Comparison of ENCODE assay signal across 7 cellular contexts in genomic region chr3:197224034-197224444, GRCh38.
DNase-seq lines count a peak whose midpoint lies in the region; ATAC-seq and TF ChIP-seq lines count a peak whose summit lies in the region.

No MANE protein-coding gene starts in this region.

- H2BK5ac ChIP-seq in IMR-90 (ENCODE audit: low read depth, low read length, poor library complexity, severe bottlenecking): no peak overlapping the region

- no peak overlapping the region for H2BK120ac ChIP-seq in IMR-90 (ENCODE audit: low read depth, low read length)

- H3K9me2 ChIP-seq in DOHH2 (replicated peaks; ENCODE audit: control insufficient read depth, low read length) (no peaks in the 10 kb centered on the region), neural cell (ENCODE audit: insufficient read depth, low read length) (no peaks in the 10 kb centered on the region)

- no peak overlapping the region for H3K4me3 ChIP-seq in DOHH2 (ENCODE audit: low read length)
- H3K4me3 ChIP-seq in IMR-90 (ENCODE audit: insufficient read depth, low read depth, low read length): no peak overlapping the region
- no peak overlapping the region for H3K4me3 ChIP-seq in Peyer's patch
- H3K4me3 ChIP-seq in neural cell (ENCODE audit: low read length): peak overlapping the region; percentile 64

- H3K9ac ChIP-seq in IMR-90 (ENCODE audit: low read depth, low read length) (no peak overlapping the region), neural cell (ENCODE audit: low read length) (no peak overlapping the region)

- H3K4me1 ChIP-seq in DOHH2 (ENCODE audit: control insufficient read depth, low read length): 0 out of 2 replicates have a peak, but pooled peaks cover 2% of the 10 kb centered on the region
- H3K4me1 ChIP-seq in IMR-90 (ENCODE audit: control insufficient read depth, insufficient read depth, low read length): peaks cover 2% of the 10 kb centered on the region
- peaks cover 0 to 23% (median 0%) of the 10 kb centered on the region in 4 donors for H3K4me1 ChIP-seq in Peyer's patch

- dilution Hi-C loops in IMR-90 (cut with HindIII; ENCODE audit: low sequenced_read_pairs, unreplicated experiment): no loop called here

- H2AFZ ChIP-seq in IMR-90 (replicated peaks; ENCODE audit: low read length, poor library complexity) (no peak overlapping the region), neural cell (ENCODE audit: low read depth, low read length) (no peak overlapping the region)

- no peak overlapping the region for H4K8ac ChIP-seq in IMR-90 (ENCODE audit: low read depth in 2 of 2, low read length in 2 of 2)

- no peak overlapping the region for H3K27ac ChIP-seq in DOHH2 (ENCODE audit: low read depth, low read length)
- no peak overlapping the region for H3K27ac ChIP-seq in IMR-90 (ENCODE audit: insufficient read depth, low read length)
- H3K27ac ChIP-seq in Peyer's patch: no peak overlapping the region
- no peak overlapping the region for H3K27ac ChIP-seq in neural cell (ENCODE audit: low read length)

- DNase-seq in IMR-90: peak; percentile 67
- no peak for DNase-seq in Peyer's patch

- TF ChIP-seq POLR2A in IMR-90 (IDR thresholded peaks at IDR 0.05; ENCODE audit: low read depth, low read length) (0 out of 2 replicates have a peak, but pooled peaks have one; percentile 23), Peyer's patch (IDR thresholded peaks at IDR 0.05) (no peak)

- H3K23ac ChIP-seq in IMR-90 (ENCODE audit: low read depth, low read length): no peak overlapping the region

- H3K36me3 ChIP-seq in DOHH2 (ENCODE audit: control insufficient read depth, low read length) (no peaks in the 10 kb centered on the region), IMR-90 (ENCODE audit: control insufficient read depth, insufficient read depth, low read length) (peaks cover 2% of the 10 kb centered on the region; the same call in 1 of the 2 replicates), Peyer's patch (no peaks in the 10 kb centered on the region), neural cell (ENCODE audit: insufficient read depth, low read length) (no peaks in the 10 kb centered on the region)

- peaks cover 12% of the 10 kb centered on the region; the same call in 1 of the 2 replicates for H4K20me1 ChIP-seq in DOHH2 (ENCODE audit: control insufficient read depth, insufficient read depth, low read depth, low read length)
- H4K20me1 ChIP-seq in IMR-90 (ENCODE audit: insufficient read depth, low read length): peaks cover 38% of the 10 kb centered on the region
- no peaks in the 10 kb centered on the region for H4K20me1 ChIP-seq in neural cell (ENCODE audit: insufficient read depth)

- TF ChIP-seq RAD21 in IMR-90 (IDR thresholded peaks at IDR 0.05; ENCODE audit: low read length) (peak; percentile 78), neural cell (conservative IDR thresholded peaks at IDR 0.05) (peak; percentile 82)

- H2BK20ac ChIP-seq in IMR-90 (ENCODE audit: low read depth, low read length): no peak overlapping the region

- H3K9me1 ChIP-seq in IMR-90 (ENCODE audit: insufficient read depth, low read length): peaks cover 3% of the 10 kb centered on the region; the same call in 1 of the 2 replicates

- TF ChIP-seq CTCF in DOHH2 (IDR thresholded peaks at IDR 0.05; ENCODE audit: low read depth, low read length, poor library complexity, severe bottlenecking): peak; percentile 59
- peak; percentile 65 for TF ChIP-seq CTCF in IMR-90 (conservative IDR thresholded peaks at IDR 0.05; ENCODE audit: low read depth, low read length)
- TF ChIP-seq CTCF in Peyer's patch (IDR thresholded peaks at IDR 0.05): peak in 5 of 6 experiments; percentile 22 to 74 (median 69)
- peak; percentile 80 for TF ChIP-seq CTCF in neural cell (IDR thresholded peaks at IDR 0.05; ENCODE audit: poor library complexity, severe bottlenecking)

- no peak overlapping the region for H3K56ac ChIP-seq in IMR-90 (ENCODE audit: extremely low read depth, insufficient read depth, low read length)

- H3K79me1 ChIP-seq in IMR-90 (ENCODE audit: low read depth in 1 of 2, low read length in 2 of 2): peaks cover 6 to 49% of the 10 kb centered on the region in 2 experiments; a peak in 2 of 4 replicates

- H3K18ac ChIP-seq in IMR-90 (ENCODE audit: low read depth, low read length): no peak overlapping the region

- in situ Hi-C loops in IMR-90 (cut with MboI; ENCODE audit: low sequenced_read_pairs): no loop called here

- no peak overlapping the region for H2BK15ac ChIP-seq in IMR-90 (ENCODE audit: low read depth, low read length)

- intact Hi-C loops in IMR-90 (cut with micrococcal nuclease): loop anchor here (1.0 kb wide), 2 partner anchors 286 to 330 kb away; no protein-coding TSS in a partner anchor

- H3K27me3 ChIP-seq in DOHH2 (ENCODE audit: control insufficient read depth, low read length) (no peaks in the 10 kb centered on the region), IMR-90 (ENCODE audit: control insufficient read depth, insufficient read depth, low read length) (no peaks in the 10 kb centered on the region), Peyer's patch (no peaks in the 10 kb centered on the region), neural cell (ENCODE audit: insufficient read depth, low read depth, low read length) (no peaks in the 10 kb centered on the region)

- peaks cover 63% of the 10 kb centered on the region for H3K79me2 ChIP-seq in DOHH2 (ENCODE audit: control insufficient read depth, low read length)
- H3K79me2 ChIP-seq in neural cell (replicated peaks; ENCODE audit: insufficient read depth, low read length): peaks cover 44% of the 10 kb centered on the region

- H3F3A ChIP-seq in DOHH2 (ENCODE audit: control insufficient read depth, insufficient read depth): peaks cover 4% of the 10 kb centered on the region
- no peaks in the 10 kb centered on the region for H3F3A ChIP-seq in neural cell (ENCODE audit: insufficient read depth, low read length, poor library complexity, severe bottlenecking)

- no peak for TF ChIP-seq EP300 in neural cell (conservative IDR thresholded peaks at IDR 0.05; ENCODE audit: poor library complexity, severe bottlenecking)

- POLR2A ChIA-PET in IMR-90 (lab: Charles Lee; ENCODE audit: unreplicated experiment): no interaction called here

- no peak overlapping the region for H2AK5ac ChIP-seq in IMR-90 (ENCODE audit: low read depth, low read length)

- H4K5ac ChIP-seq in IMR-90 (ENCODE audit: low read depth, low read length): no peak overlapping the region

- no peak overlapping the region for H3K14ac ChIP-seq in IMR-90 (replicated peaks; ENCODE audit: low read depth, low read length)

- no TSS peak for BruUV-seq in IMR-90 (replicated peaks; lab: Mats Ljungman, UMichigan)

- CTCF ChIA-PET in IMR-90 (lab: Yijun Ruan, JAX): interaction anchor here (0.6 to 1.5 kb wide), 4 partner anchors 11 to 309 kb away, joined by 3 to 4 read pairs (median 3); no protein-coding TSS in a partner anchor

- H2AK9ac ChIP-seq in IMR-90 (replicated peaks; ENCODE audit: low read depth, low read length, poor library complexity): no peak overlapping the region

- H3K9me3 ChIP-seq in DOHH2 (ENCODE audit: control insufficient read depth, insufficient read depth, low read length) (no peaks in the 10 kb centered on the region), IMR-90 (ENCODE audit: control insufficient read depth, insufficient read depth, low read length) (no peaks in the 10 kb centered on the region), Peyer's patch (no peaks in the 10 kb centered on the region), neural cell (ENCODE audit: low read length) (no peaks in the 10 kb centered on the region)

- H4K91ac ChIP-seq in IMR-90 (ENCODE audit: insufficient read depth, low read depth, low read length): no peak overlapping the region

- ATAC-seq in IMR-90 (ENCODE audit: low read depth) (peak; percentile 79), esophagus mucosa (peak; percentile 54), HG03457 (IDR thresholded peaks at IDR 0.05; ENCODE audit: unreplicated experiment) (no peak), GM18870 (IDR thresholded peaks at IDR 0.05; ENCODE audit: unreplicated experiment) (no peak)

- H3K4me2 ChIP-seq in DOHH2 (ENCODE audit: low read length) (no peak overlapping the region), IMR-90 (ENCODE audit: low read depth, low read length) (no peak overlapping the region), neural cell (ENCODE audit: low read length) (peak overlapping the region; percentile 51)

- H3K4ac ChIP-seq in IMR-90 (ENCODE audit: low read depth, low read length): no peak overlapping the region

TF ChIP-seq in IMR-90, 13 proteins besides CTCF, POLR2A, EP300 and RAD21:
- TF ChIP-seq RFX5 (IDR thresholded peaks at IDR 0.05; ENCODE audit: low read depth, low read length) (no peak), SMC3 (IDR thresholded peaks at IDR 0.05; ENCODE audit: low read depth, low read length) (peak; percentile 76)

TF ChIP-seq in neural cell, 6 proteins besides CTCF, POLR2A, EP300 and RAD21:
- no peak for TF ChIP-seq TAF1 (IDR thresholded peaks at IDR 0.05; ENCODE audit: low read depth)
- peak; percentile 87 for TF ChIP-seq SMC3 (conservative IDR thresholded peaks at IDR 0.05; ENCODE audit: poor library complexity)

Comparison
In these comparisons a context has a peak if more than half of its experiments do, and no peak if none do; other contexts are left out.
1. ATAC-seq: peak in IMR-90 (single experiment) and esophagus mucosa (single experiment); none in HG03457 (single experiment) and GM18870 (single experiment).
2. Peak in every context shown above with its lines, with median percentiles within 50 percentile points of each other: CTCF ChIP-seq.